In genomic region chr9:4983541-4984165, GRCh38 we compare ENCODE assay signal across 8 cellular contexts. TPM values are rescaled to one million over a fixed set of nuclear protein-coding genes. Genes with fewer than 3 reads are reported as not detected.
DNase-seq lines count a peak whose midpoint lies in the region; ATAC-seq and TF ChIP-seq lines count a peak whose summit lies in the region.

No MANE protein-coding gene starts in this region.

- peak overlapping the region; percentile 94 for H3K4me3 Mint-ChIP-seq in CD4-positive, alpha-beta T cell
- H3K4me3 Mint-ChIP-seq in natural killer cell = peak overlapping the region; percentile 98

- no peaks in the 10 kb centered on the region for H3K9me2 ChIP-seq in Loucy (replicated peaks; ENCODE audit: low read depth, low read length)

- no peaks in the 10 kb centered on the region for H3K36me3 ChIP-seq in Loucy (ENCODE audit: insufficient read depth, low read length)

- H3K4me1 ChIP-seq in Loucy (ENCODE audit: insufficient read depth, low read length, poor library complexity, severe bottlenecking) = peaks cover 30% of the 10 kb centered on the region

- H3K27ac ChIP-seq in CD4-positive, alpha-beta T cell (ENCODE audit: low read depth, low read length) = no peak overlapping the region
- peak overlapping the region; percentile 95 for H3K27ac ChIP-seq in caudate nucleus (ENCODE audit: low read depth, low read length)

- H3K9ac ChIP-seq in Loucy (ENCODE audit: low read depth, low read length, poor library complexity, severe bottlenecking) = peak overlapping the region; percentile 80

- H3K79me2 ChIP-seq in Loucy (ENCODE audit: insufficient read depth, low read length) = peaks cover 14% of the 10 kb centered on the region

- H3K27ac Mint-ChIP-seq in CD4-positive, alpha-beta T cell = peak overlapping the region; percentile 79
- H3K27ac Mint-ChIP-seq in natural killer cell = peak overlapping the region; percentile 85 to 90

- POLR2A ChIA-PET in CD4-positive, alpha-beta T cell (lab: Charles Lee) = interaction anchor here (1.1 kb wide), 1 partner anchor 13 kb away, joined by 3 read pairs; no protein-coding TSS in a partner anchor

- peak overlapping the region; percentile 93; the same call in 1 of the 2 replicates for H2AFZ ChIP-seq in Loucy (ENCODE audit: low read length)

- no peaks in the 10 kb centered on the region for H3K27me3 ChIP-seq in CD4-positive, alpha-beta T cell (ENCODE audit: control insufficient read depth, insufficient read depth, low read length)
- no peaks in the 10 kb centered on the region for H3K27me3 ChIP-seq in Loucy (ENCODE audit: insufficient read depth, low read length, poor library complexity, severe bottlenecking)

- no peak for ATAC-seq in CD4-positive, alpha-beta T cell (ENCODE audit: poor library complexity)
- ATAC-seq in natural killer cell = no peak
- no peak for ATAC-seq in HG03469 (IDR thresholded peaks at IDR 0.05; ENCODE audit: unreplicated experiment)

- H4K20me1 ChIP-seq in Loucy (ENCODE audit: insufficient read depth, low read length, poor library complexity, severe bottlenecking) = no peaks in the 10 kb centered on the region

- peaks cover 6% of the 10 kb centered on the region for H3K27me3 Mint-ChIP-seq in CD4-positive, alpha-beta T cell
- peaks cover 0 to 8% of the 10 kb centered on the region in 2 donors for H3K27me3 Mint-ChIP-seq in natural killer cell (ENCODE audit: low read depth in 2 of 2)

- TF ChIP-seq CTCF in CD4-positive, alpha-beta T cell (IDR thresholded peaks at IDR 0.05) = no peak
- no peak for TF ChIP-seq CTCF in Loucy (conservative IDR thresholded peaks at IDR 0.05; ENCODE audit: low read length)
- no peak for TF ChIP-seq CTCF in natural killer cell (IDR thresholded peaks at IDR 0.05)

- H3K4me2 ChIP-seq in Loucy (ENCODE audit: low read depth, low read length, poor library complexity, severe bottlenecking) = peak overlapping the region; percentile 85

- no peaks in the 10 kb centered on the region for H3F3A ChIP-seq in Loucy (ENCODE audit: low read depth)

- no peak for DNase-seq in CD4-positive, alpha-beta T cell
- DNase-seq in caudate nucleus (lab: John Stamatoyannopoulos, UW) = peak in 2 of 61 donors; percentile 19 to 23
- DNase-seq in natural killer cell = no peak
- no peak for DNase-seq in NCI-H526 (lab: John Stamatoyannopoulos, UW)
- DNase-seq in mucosa of gallbladder (ENCODE audit: low spot score) = no peak
- no peak for DNase-seq in DMS153 (lab: John Stamatoyannopoulos, UW)

- no peaks in the 10 kb centered on the region for H3K9me3 Mint-ChIP-seq in CD4-positive, alpha-beta T cell
- no peaks in the 10 kb centered on the region for H3K9me3 Mint-ChIP-seq in natural killer cell

- CTCF ChIA-PET in CD4-positive, alpha-beta T cell (lab: Charles Lee) = interaction anchor here (1.6 kb wide), 1 partner anchor 617 kb away, joined by 3 read pairs; no protein-coding TSS in a partner anchor

- peaks cover 6% of the 10 kb centered on the region for H3K36me3 Mint-ChIP-seq in CD4-positive, alpha-beta T cell (ENCODE audit: low read depth)
- no peaks in the 10 kb centered on the region for H3K36me3 Mint-ChIP-seq in natural killer cell

- peak overlapping the region; percentile 80 for H3K4me3 ChIP-seq in Loucy (ENCODE audit: low read length, poor library complexity, severe bottlenecking)

- H3K9me3 ChIP-seq in CD4-positive, alpha-beta T cell (ENCODE audit: control insufficient read depth, low read length) = no peaks in the 10 kb centered on the region
- no peaks in the 10 kb centered on the region for H3K9me3 ChIP-seq in Loucy (ENCODE audit: insufficient read depth, low read depth, low read length)

- peaks cover 27% of the 10 kb centered on the region for H3K4me1 Mint-ChIP-seq in CD4-positive, alpha-beta T cell (ENCODE audit: low read depth)
- peaks cover 27 to 44% of the 10 kb centered on the region in 2 donors for H3K4me1 Mint-ChIP-seq in natural killer cell

- intact Hi-C loops in CD4-positive, alpha-beta T cell (cut with DNase I, micrococcal nuclease) = loop anchor here (5.0 to 10.0 kb wide), 5 partner anchors 306 to 1469 kb away; partner anchors contain the start of gene CDC37L1 (in 1 of the 2)
- intact Hi-C loops in natural killer cell (cut with micrococcal nuclease) = loop anchor here (1.0 to 10.0 kb wide), 4 partner anchors 133 to 641 kb away; partner anchors contain the start of genes PLPP6, RIC1 and SPATA6L

RNA-seq across cellular contexts. Expression of gene JAK2, which starts 1.4 kb away (rescaled TPM):
- 1 to 10 TPM; 7.2 to 7.5 TPM for total RNA-seq in CD4-positive, alpha-beta T cell
- 10 to 100 TPM; 20.8 to 43.9 (median 30.0) TPM for total RNA-seq in natural killer cell
- 20.2 TPM for total RNA-seq in mucosa of gallbladder
